Comparison of ENCODE assay signal across 1 cellular context in the genomic region with DNA sequence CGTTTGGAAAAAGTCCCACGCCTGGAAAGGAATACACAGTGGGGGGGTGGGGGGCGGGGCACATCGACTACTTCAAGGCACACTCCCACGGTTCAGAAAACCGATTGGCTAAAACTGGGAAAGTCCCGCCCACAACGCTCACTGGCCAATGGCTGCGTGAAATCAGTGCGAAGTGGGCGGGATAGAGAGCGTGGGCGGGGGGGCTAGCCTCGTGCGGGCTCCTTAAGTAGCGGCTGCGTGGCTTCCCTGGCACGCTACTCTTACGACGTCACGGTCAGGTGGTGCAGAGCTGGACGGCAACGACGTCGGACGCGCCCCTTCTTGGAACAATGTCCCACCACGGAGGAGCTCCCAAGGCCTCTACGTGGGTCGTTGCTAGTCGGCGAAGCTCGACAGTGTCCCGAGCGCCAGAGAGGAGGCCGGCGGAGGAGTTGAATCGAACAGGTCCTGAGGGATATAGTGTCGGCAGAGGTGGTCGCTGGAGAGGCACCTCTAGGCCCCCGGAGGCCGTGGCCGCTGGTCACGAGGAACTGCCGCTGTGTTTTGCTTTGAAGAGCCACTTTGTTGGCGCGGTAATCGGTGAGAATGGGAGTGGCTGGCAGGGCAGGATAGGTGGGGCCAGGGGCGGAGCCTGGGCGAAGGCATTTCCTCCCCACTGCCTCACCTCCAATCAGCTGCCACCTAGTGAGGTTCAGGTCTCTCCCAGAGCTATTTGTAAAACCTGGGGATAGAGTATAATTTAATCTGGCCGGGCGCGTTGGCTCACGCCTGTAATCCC.
TF ChIP-seq lines count a peak whose summit lies in the region.

A gene (plus strand): TSS at position 252 of the 778 bp plus-strand sequence. CDS start 78 bp downstream, at position 330.

TF ChIP-seq in HCT116, 20 proteins besides CTCF, POLR2A, EP300 and RAD21 (continued from another document):
- TF ChIP-seq ZFX (IDR thresholded peaks at IDR 0.05) (no peak), CEBPB (IDR thresholded peaks at IDR 0.05; ENCODE audit: low read depth) (no peak), EZH2phosphoT487 (IDR thresholded peaks at IDR 0.05; ENCODE audit: borderline replicate concordance) (no peak), CBX3 (IDR thresholded peaks at IDR 0.05; ENCODE audit: low read depth) (no peak), SP1 (IDR thresholded peaks at IDR 0.05; ENCODE audit: low read depth) (no peak), FOSL1 (IDR thresholded peaks at IDR 0.05; ENCODE audit: low read depth) (no peak), SRF (IDR thresholded peaks at IDR 0.05; ENCODE audit: low read depth) (no peak), YY1 (IDR thresholded peaks at IDR 0.05; ENCODE audit: extremely low read depth, insufficient replicate concordance, low read depth, low read length) (no peak)
- TF ChIP-seq, protein P1, sequence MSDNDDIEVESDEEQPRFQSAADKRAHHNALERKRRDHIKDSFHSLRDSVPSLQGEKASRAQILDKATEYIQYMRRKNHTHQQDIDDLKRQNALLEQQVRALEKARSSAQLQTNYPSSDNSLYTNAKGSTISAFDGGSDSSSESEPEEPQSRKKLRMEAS (IDR thresholded peaks at IDR 0.05): no peak
